In the genomic region with DNA sequence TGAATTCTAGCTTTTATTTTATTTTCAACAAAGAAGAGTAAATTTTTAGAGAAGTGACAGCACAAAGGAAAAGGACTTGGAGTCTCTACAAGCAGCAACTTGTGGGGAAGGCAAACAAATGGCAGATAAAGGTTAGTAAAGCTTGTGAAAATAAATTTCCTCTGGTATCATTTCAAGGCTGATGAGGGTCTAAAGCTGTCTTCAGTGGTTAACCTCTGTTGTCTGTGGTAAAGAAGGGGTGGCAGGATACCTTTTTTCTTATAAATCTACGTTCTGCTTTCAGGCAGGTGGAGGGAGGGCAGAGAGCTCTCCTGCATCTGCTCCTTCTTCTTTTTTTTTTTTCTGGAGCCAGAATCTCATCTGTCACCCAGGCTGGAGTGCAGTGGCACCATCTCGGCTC, we compare ENCODE assay signal across 29 cellular contexts.
"Had no signal": no experiment of that assay in that cellular context is flagged by ENCODE, and none has a peak within 500 bp of the region (broad histone marks: within the 10 kb centered on the region; RNA-seq: fewer than 3 reads in every experiment).

No MANE protein-coding gene starts in this region.

- H3K4me1 Mint-ChIP-seq: activated CD4-positive, alpha-beta memory T cell treated with anti-CD3 and anti-CD28 coated beads, Interleukin-2, amount 10 ng/mL, durations not matched to agents 7 days and 5 days had no signal

- DNase-seq: activated CD4-positive, alpha-beta memory T cell treated with anti-CD3 and anti-CD28 coated beads, Interleukin-2, amount 10 ng/mL, durations not matched to agents 7 days and 5 days; activated CD4-positive, alpha-beta T cell treated with anti-CD3 and anti-CD28 coated beads for 1 hour; activated CD4-positive, alpha-beta T cell treated with anti-CD3 and anti-CD28 coated beads for 48 hours; activated CD4-positive, CD25-positive, alpha-beta regulatory T cell; activated gamma-delta T cell treated with Interleukin-2 at 50 U/mL for 16 hours; activated naive CD4-positive, alpha-beta T cell treated with anti-CD3 and anti-CD28 coated beads for 36 hours; activated T-cell treated with anti-CD3 and anti-CD28 coated beads, Interleukin-2, amount 50 U/mL, for 24 hours; MM.1S; NCI-H1092 treated with DMSO at 0.1 percent for 48 hours; NCI-H1417; NCI-H146; NCI-H187; NCI-H2029 treated with DMSO at 0.1 percent for 48 hours; NCI-H345; NCI-H524 treated with DMSO at 0.1 percent for 48 hours; Peyer's patch; RPMI8226; SHP77 treated with DMSO at 0.1 percent for 48 hours; SK-N-SH; T-cell; T-helper 2 cell; T-helper 9 cell; WERI-Rb-1 had no signal

- H3K4me3 Mint-ChIP-seq: activated CD4-positive, alpha-beta memory T cell treated with anti-CD3 and anti-CD28 coated beads, Interleukin-2, amount 10 ng/mL, durations not matched to agents 7 days and 5 days; activated naive CD4-positive, alpha-beta T cell treated with anti-CD3 and anti-CD28 coated beads for 36 hours; activated T-cell treated with anti-CD3 and anti-CD28 coated beads, Interleukin-2, amount 50 U/mL, for 24 hours; activated T-helper 1 cell treated with anti-CD3 and anti-CD28 coated beads, Interleukin-12 subunit alpha, Interleukin-12 subunit beta, Interleukin-2, Interleukin-4 antibody, amounts not matched to agents 30 ng/mL and 10 ng/mL and 1 ng/mL, durations not matched to agents 14 hours and 24 hours and 36 hours; T-cell had no signal

- H3K9me3 Mint-ChIP-seq: activated CD4-positive, alpha-beta memory T cell treated with anti-CD3 and anti-CD28 coated beads, Interleukin-2, amount 10 ng/mL, durations not matched to agents 7 days and 5 days; activated naive CD4-positive, alpha-beta T cell treated with anti-CD3 and anti-CD28 coated beads for 36 hours; activated naive CD4-positive, alpha-beta T cell treated with anti-CD3 and anti-CD28 coated beads, Interleukin-2, amount 50 U/mL, for 72 hours; activated T-cell treated with anti-CD3 and anti-CD28 coated beads, Interleukin-2, amount 50 U/mL, for 24 hours; activated T-helper 1 cell treated with anti-CD3 and anti-CD28 coated beads, Interleukin-12 subunit alpha, Interleukin-12 subunit beta, Interleukin-2, Interleukin-4 antibody, amounts not matched to agents 30 ng/mL and 10 ng/mL and 1 ng/mL, durations not matched to agents 14 hours and 24 hours and 36 hours had no signal

- H3K27ac Mint-ChIP-seq: activated CD4-positive, alpha-beta memory T cell treated with anti-CD3 and anti-CD28 coated beads, Interleukin-2, amount 10 ng/mL, durations not matched to agents 7 days and 5 days; activated naive CD4-positive, alpha-beta T cell treated with anti-CD3 and anti-CD28 coated beads for 36 hours; activated naive CD4-positive, alpha-beta T cell treated with anti-CD3 and anti-CD28 coated beads, Interleukin-2, amount 50 U/mL, for 72 hours; activated T-cell treated with anti-CD3 and anti-CD28 coated beads, Interleukin-2, amount 50 U/mL, for 24 hours; activated T-helper 1 cell treated with anti-CD3 and anti-CD28 coated beads, Interleukin-12 subunit alpha, Interleukin-12 subunit beta, Interleukin-2, Interleukin-4 antibody, amounts not matched to agents 30 ng/mL and 10 ng/mL and 1 ng/mL, durations not matched to agents 14 hours and 24 hours and 36 hours; T-cell had no signal

- H3K27ac ChIP-seq: adrenal gland, body of pancreas, breast epithelium, Peyer's patch, SJSA1, WERI-Rb-1 had no signal

- ATAC-seq: activated naive CD4-positive, alpha-beta T cell treated with anti-CD3 and anti-CD28 coated beads, Interleukin-2, amount 50 U/mL, for 72 hours; body of pancreas; T-cell had no signal

- H3K27me3 Mint-ChIP-seq: activated CD4-positive, alpha-beta memory T cell treated with anti-CD3 and anti-CD28 coated beads, Interleukin-2, amount 10 ng/mL, durations not matched to agents 7 days and 5 days; activated T-cell treated with anti-CD3 and anti-CD28 coated beads, Interleukin-2, amount 50 U/mL, for 24 hours; T-cell had no signal
